In genomic region chr7:87359366-87359765, GRCh38 we compare ENCODE assay signal across 13 cellular contexts. TPM values are rescaled to one million over a fixed set of nuclear protein-coding genes. Genes with fewer than 3 reads are reported as not detected.
DNase-seq lines count a peak whose midpoint lies in the region; ATAC-seq and TF ChIP-seq lines count a peak whose summit lies in the region.
"Had no signal": no experiment of that assay in that cellular context is flagged by ENCODE, and none has a peak within 500 bp of the region (broad histone marks: within the 10 kb centered on the region; RNA-seq: fewer than 3 reads in every experiment).

No MANE protein-coding gene starts in this region.

- H3K9me3 ChIP-seq in PC-3 (ENCODE audit: low read length), result peaks cover 17% of the 10 kb centered on the region
- H3K9me3 ChIP-seq in trophoblast cell (ENCODE audit: insufficient read depth, low read depth, low read length), result peaks cover 3% of the 10 kb centered on the region

- H4K12ac ChIP-seq in trophoblast cell (ENCODE audit: low read depth, low read length), result no peak overlapping the region

- H3K18ac ChIP-seq in trophoblast cell (ENCODE audit: low read length), result no peak overlapping the region

- peaks cover 12% of the 10 kb centered on the region for H3K4me1 ChIP-seq in PC-3 (ENCODE audit: insufficient read depth, low read length)
- H3K4me1 ChIP-seq in trophoblast cell (ENCODE audit: control insufficient read depth in 1 of 2, insufficient read depth in 2 of 2, low read length in 2 of 2), result no peaks in the 10 kb centered on the region

- H3K36me3 ChIP-seq in PC-3 (ENCODE audit: low read depth, low read length) (peaks cover 31% of the 10 kb centered on the region), trophoblast cell (ENCODE audit: control insufficient read depth in 1 of 2, insufficient read depth in 2 of 2, low read length in 2 of 2) (peaks cover 3 to 11% of the 10 kb centered on the region in 2 experiments)

- H3K4me2 ChIP-seq in PC-3 (ENCODE audit: low read length) (0 out of 2 replicates have a peak overlapping the region, but pooled peaks have one; percentile 2), trophoblast cell (ENCODE audit: low read length) (no peak overlapping the region)

- CTCF ChIA-PET in PC-3 (lab: Charles Lee), result no interaction called here

- H2AFZ ChIP-seq in PC-3 (ENCODE audit: low read length) (no peak overlapping the region), trophoblast cell (ENCODE audit: insufficient read depth, low read length, poor library complexity) (no peak overlapping the region)

- no peak overlapping the region for H2AK5ac ChIP-seq in trophoblast cell (ENCODE audit: low read length)

- no peak overlapping the region for H4K91ac ChIP-seq in trophoblast cell (ENCODE audit: low read depth, low read length)

- POLR2A ChIA-PET in PC-3 (lab: Charles Lee; ENCODE audit: unreplicated experiment), result interaction anchor here (0.6 kb wide), 1 partner anchor 57 kb away, joined by 3 read pairs; no protein-coding TSS in a partner anchor

- no TSS peak for BruUV-seq in PC-3 (replicated peaks; lab: Mats Ljungman, UMichigan)

- no peaks in the 10 kb centered on the region for H3F3A ChIP-seq in PC-3 (ENCODE audit: low read length, unreplicated experiment)

- H3K9me2 ChIP-seq in PC-3 (replicated peaks; ENCODE audit: low read length), result no peaks in the 10 kb centered on the region

- no peak for TF ChIP-seq CTCF in PC-3 (conservative IDR thresholded peaks at IDR 0.05; ENCODE audit: low read depth, low read length)
- TF ChIP-seq CTCF in epithelial cell of esophagus (IDR thresholded peaks at IDR 0.05; ENCODE audit: insufficient read depth, low read depth, low read length, missing control alignments), result no peak
- no peak for TF ChIP-seq CTCF in GM13976 (IDR thresholded peaks at IDR 0.05; ENCODE audit: borderline replicate concordance, control extremely low read depth, extremely low read depth, insufficient read depth, missing control alignments)

- H3K4me3 ChIP-seq in PC-3 (ENCODE audit: low read length) (no peak overlapping the region), epithelial cell of esophagus (ENCODE audit: low read length) (no peak overlapping the region), trophoblast cell (ENCODE audit: low read depth, low read length) (no peak overlapping the region)

- H2BK5ac ChIP-seq in trophoblast cell (ENCODE audit: low read depth, low read length, poor library complexity), result no peak overlapping the region

- DNase-seq in EL (peak; percentile 56), PC-3 (peak; percentile 85), epithelial cell of esophagus (ENCODE audit: low read depth) (peak; percentile 83), trophoblast cell (peak; percentile 72 to 84), Kasumi-1 (lab: John Stamatoyannopoulos, UW) (no peak), MV-4-11 (lab: John Stamatoyannopoulos, UW) (no peak), GM13976 (ENCODE audit: low spot score) (no peak)
- no peak for DNase-seq in stimulated activated CD8-positive, alpha-beta memory T cell treated with anti-CD3 and anti-CD28 coated beads, Interleukin-4, amount 100 ng/mL, for 48 hours
- DNase-seq: activated T-cell treated with anti-CD3 and anti-CD28 coated beads, Interleukin-2, amount 50 U/mL, for 1 hour; dermis blood vessel endothelial cell; NCI-H1417; NCI-H446; stimulated activated CD4-positive, alpha-beta T cell treated with anti-CD3 and anti-CD28 coated beads, Interleukin-15, amount 100 ng/mL, for 24 hours had no signal

- no peak overlapping the region for H3K23ac ChIP-seq in trophoblast cell (ENCODE audit: low read length)

- H3K79me2 ChIP-seq in PC-3 (ENCODE audit: low read length) (no peaks in the 10 kb centered on the region), trophoblast cell (ENCODE audit: control insufficient read depth, insufficient read depth, low read length, poor library complexity) (no peaks in the 10 kb centered on the region)

- no peak overlapping the region for H2BK12ac ChIP-seq in trophoblast cell (ENCODE audit: low read length)

- H3K9ac ChIP-seq in PC-3 (ENCODE audit: low read length), result no peak overlapping the region
- H3K9ac ChIP-seq in trophoblast cell (ENCODE audit: low read length), result no peak overlapping the region

- no peaks in the 10 kb centered on the region for H3K79me1 ChIP-seq in trophoblast cell (ENCODE audit: low read length)

- no peak overlapping the region for H2BK120ac ChIP-seq in trophoblast cell (ENCODE audit: insufficient read depth, low read length, poor library complexity)

- H3K4ac ChIP-seq in trophoblast cell (ENCODE audit: low read depth, low read length), result no peak overlapping the region

- in situ Hi-C loops in GM13976 (cut with MboI; ENCODE audit: low sequenced_read_pairs, unreplicated experiment), result no loop called here

- no peaks in the 10 kb centered on the region for H4K20me1 ChIP-seq in PC-3 (ENCODE audit: low read length)

- ATAC-seq in PC-3, result peak; percentile 97

- no peak overlapping the region for H3K14ac ChIP-seq in trophoblast cell (ENCODE audit: low read length)

- WGBS in trophoblast cell (ENCODE audit: extremely low coverage, insufficient coverage, insufficient read length), result no CpG with 5 or more reads among the region's 2 CpGs

- H3K27ac ChIP-seq in PC-3 (ENCODE audit: low read length) (no peak overlapping the region), trophoblast cell (ENCODE audit: low read depth, low read length) (no peak overlapping the region)

- no peaks in the 10 kb centered on the region for H3K27me3 ChIP-seq in PC-3 (ENCODE audit: low read length)
- no peaks in the 10 kb centered on the region for H3K27me3 ChIP-seq in trophoblast cell (ENCODE audit: insufficient read depth, low read length)

- intact Hi-C loops in PC-3 (cut with micrococcal nuclease), result loop anchor here (2.0 kb wide), 1 partner anchor 15 kb away; the partner anchor contains the start of gene CROT

- no peak overlapping the region for H4K8ac ChIP-seq in trophoblast cell (ENCODE audit: low read depth, low read length)

RNA-seq across cellular contexts. Expression of gene CROT, which starts 13.9 kb away (rescaled TPM):
- total RNA-seq in PC-3 (2014; rRNA removed), result 6.9 and 7.7 TPM in 2 replicates
- 14.0 and 15.9 TPM in 2 replicates for polyA plus RNA-seq in trophoblast cell (2013)

Comparison
In these comparisons a context has a peak if more than half of its experiments do, and no peak if none do; other contexts are left out.
1. DNase-seq: peak in EL (single experiment), PC-3 (single experiment), epithelial cell of esophagus (single experiment) and trophoblast cell (2 of 2); none in Kasumi-1 (0 of 2), stimulated activated CD8-positive, alpha-beta memory T cell treated with anti-CD3 and anti-CD28 coated beads, Interleukin-4, amount 100 ng/mL, for 48 hours (single experiment), MV-4-11 (single experiment) and GM13976 (single experiment).